Comparison of ENCODE assay signal across 16 cellular contexts in the genomic region with DNA sequence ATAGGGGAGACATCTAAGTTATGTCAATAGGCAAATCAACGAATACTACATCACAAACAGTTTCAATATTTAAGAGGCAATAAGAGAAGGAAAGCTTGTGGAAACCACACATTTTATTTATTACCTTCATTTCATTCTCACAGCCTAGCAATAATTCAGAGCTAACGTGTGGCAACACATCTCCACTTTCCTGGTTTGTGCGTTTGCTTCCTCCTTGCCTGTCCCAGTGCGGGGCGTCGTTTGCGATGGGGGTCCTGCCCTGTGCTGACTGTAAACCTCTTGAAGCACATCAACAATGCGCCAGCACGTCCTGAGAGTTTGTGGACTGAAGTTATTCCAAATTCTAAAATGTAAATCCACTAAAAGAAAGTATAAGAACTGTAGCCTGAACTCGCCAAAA. TPM values are rescaled to one million over a fixed set of nuclear protein-coding genes. Genes with fewer than 3 reads are reported as not detected.
DNase-seq lines count a peak whose midpoint lies in the region; ATAC-seq and TF ChIP-seq lines count a peak whose summit lies in the region.
"Had no signal": no experiment of that assay in that cellular context is flagged by ENCODE, and none has a peak within 500 bp of the region (broad histone marks: within the 10 kb centered on the region; RNA-seq: fewer than 3 reads in every experiment).

No MANE protein-coding gene starts in this region.

- CTCF ChIA-PET in WTC11 (lab: Charles Lee), result interaction anchor here (0.7 to 1.0 kb wide), 2 partner anchors 8 to 115 kb away, joined by 3 to 4 read pairs; no protein-coding TSS in a partner anchor

- H3K9me3 Mint-ChIP-seq in T-helper 1 cell treated with Interleukin-12 subunit alpha and Interleukin-12 subunit beta and Interleukin-4 antibody, amounts not matched to agents 30 μg/mL and 1 μg/mL, for 36 hours, result no peaks in the 10 kb centered on the region
- peaks cover 3% of the 10 kb centered on the region for H3K9me3 Mint-ChIP-seq in WTC11

- H3K4me3 Mint-ChIP-seq in T-helper 1 cell treated with Interleukin-12 subunit alpha and Interleukin-12 subunit beta and Interleukin-4 antibody, amounts not matched to agents 30 μg/mL and 1 μg/mL, for 36 hours, result peak overlapping the region; percentile 19
- no peak overlapping the region for H3K4me3 Mint-ChIP-seq in WTC11

- no peaks in the 10 kb centered on the region for H3K4me1 Mint-ChIP-seq in T-helper 1 cell treated with Interleukin-12 subunit alpha and Interleukin-12 subunit beta and Interleukin-4 antibody, amounts not matched to agents 30 μg/mL and 1 μg/mL, for 36 hours (ENCODE audit: low read depth)
- H3K4me1 Mint-ChIP-seq in WTC11, result peaks cover 12% of the 10 kb centered on the region

- no peak for DNase-seq in T-helper 1 cell
- DNase-seq in COLO668 (lab: John Stamatoyannopoulos, UW; ENCODE audit: unreplicated experiment), result peak; percentile 30
- no peak for DNase-seq in WTC11 (ENCODE audit: low spot score)
- DNase-seq in left kidney (ENCODE audit: low read depth, low spot score), result peak; percentile 18
- DNase-seq in NOMO-1 treated with DMSO at 0.1 percent for 48 hours (lab: John Stamatoyannopoulos, UW; ENCODE audit: unreplicated experiment), result no peak
- DNase-seq: effector memory CD4-positive, alpha-beta T cell; hippocampal formation; IMR-90; NCI-H187; NCI-H526 treated with DMSO at 0.1 percent for 48 hours; posterior cingulate gyrus; stimulated activated CD4-positive, alpha-beta T cell treated with anti-CD3 and anti-CD28 coated beads, Interleukin-2, amount 100 ng/mL, for 48 hours had no signal

- no peaks in the 10 kb centered on the region for H3K27me3 Mint-ChIP-seq in T-helper 1 cell treated with Interleukin-12 subunit alpha and Interleukin-12 subunit beta and Interleukin-4 antibody, amounts not matched to agents 30 μg/mL and 1 μg/mL, for 36 hours (ENCODE audit: low read depth)
- no peaks in the 10 kb centered on the region; the same call in 1 of the 2 replicates for H3K27me3 Mint-ChIP-seq in WTC11 (ENCODE audit: low read depth)

- no peaks in the 10 kb centered on the region for H3K36me3 Mint-ChIP-seq in T-helper 1 cell treated with Interleukin-12 subunit alpha and Interleukin-12 subunit beta and Interleukin-4 antibody, amounts not matched to agents 30 μg/mL and 1 μg/mL, for 36 hours (ENCODE audit: low read depth)
- H3K36me3 Mint-ChIP-seq in WTC11, result no peaks in the 10 kb centered on the region

- POLR2A ChIA-PET in WTC11 (lab: Charles Lee), result no interaction called here

- no peak for TF ChIP-seq CTCF in WTC11 (IDR thresholded peaks at IDR 0.05)

- no peak overlapping the region for H3K27ac Mint-ChIP-seq in T-helper 1 cell treated with Interleukin-12 subunit alpha and Interleukin-12 subunit beta and Interleukin-4 antibody, amounts not matched to agents 30 μg/mL and 1 μg/mL, for 36 hours
- peak overlapping the region; percentile 15; the same call in 1 of the 2 replicates for H3K27ac Mint-ChIP-seq in WTC11

- no peak for ATAC-seq in WTC11
- ATAC-seq in GM21390 (IDR thresholded peaks at IDR 0.05; ENCODE audit: unreplicated experiment), result no peak
- ATAC-seq in HG03025 (IDR thresholded peaks at IDR 0.05; ENCODE audit: low FRiP score, unreplicated experiment), result no peak
- ATAC-seq: Panc1 had no signal

TF ChIP-seq in WTC11, 78 proteins besides CTCF, POLR2A, EP300 and RAD21:
- no peak for TF ChIP-seq E2F5 (CRISPR knock-in tag; IDR thresholded peaks at IDR 0.05)
- no peak for TF ChIP-seq GTF2I (CRISPR knock-in tag; conservative IDR thresholded peaks at IDR 0.05)
- no peak for TF ChIP-seq NFYB (CRISPR knock-in tag; conservative IDR thresholded peaks at IDR 0.05; ENCODE audit: low read depth)
- TF ChIP-seq CREB1 (CRISPR knock-in tag; IDR thresholded peaks at IDR 0.05), result no peak
- TF ChIP-seq, protein P1, sequence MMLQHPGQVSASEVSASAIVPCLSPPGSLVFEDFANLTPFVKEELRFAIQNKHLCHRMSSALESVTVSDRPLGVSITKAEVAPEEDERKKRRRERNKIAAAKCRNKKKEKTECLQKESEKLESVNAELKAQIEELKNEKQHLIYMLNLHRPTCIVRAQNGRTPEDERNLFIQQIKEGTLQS (CRISPR knock-in tag; conservative IDR thresholded peaks at IDR 0.05), result no peak
- TF ChIP-seq SP1 (CRISPR knock-in tag; conservative IDR thresholded peaks at IDR 0.05), result no peak
- no peak for TF ChIP-seq ZNF532 (CRISPR knock-in tag; IDR thresholded peaks at IDR 0.05; ENCODE audit: borderline replicate concordance)
- TF ChIP-seq ERG (CRISPR knock-in tag; IDR thresholded peaks at IDR 0.05), result no peak
- TF ChIP-seq RORB (CRISPR knock-in tag; IDR thresholded peaks at IDR 0.05), result no peak
- no peak for TF ChIP-seq GABPB1 (CRISPR knock-in tag; IDR thresholded peaks at IDR 0.05)
- no peak for TF ChIP-seq CBFB (CRISPR knock-in tag; IDR thresholded peaks at IDR 0.05; ENCODE audit: low read depth)
- TF ChIP-seq SOX15 (CRISPR knock-in tag; IDR thresholded peaks at IDR 0.05), result no peak
- TF ChIP-seq, protein P2, sequence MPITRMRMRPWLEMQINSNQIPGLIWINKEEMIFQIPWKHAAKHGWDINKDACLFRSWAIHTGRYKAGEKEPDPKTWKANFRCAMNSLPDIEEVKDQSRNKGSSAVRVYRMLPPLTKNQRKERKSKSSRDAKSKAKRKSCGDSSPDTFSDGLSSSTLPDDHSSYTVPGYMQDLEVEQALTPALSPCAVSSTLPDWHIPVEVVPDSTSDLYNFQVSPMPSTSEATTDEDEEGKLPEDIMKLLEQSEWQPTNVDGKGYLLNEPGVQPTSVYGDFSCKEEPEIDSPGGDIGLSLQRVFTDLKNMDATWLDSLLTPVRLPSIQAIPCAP (CRISPR knock-in tag; IDR thresholded peaks at IDR 0.05), result no peak
- no peak for TF ChIP-seq NR3C1 (CRISPR knock-in tag; conservative IDR thresholded peaks at IDR 0.05; ENCODE audit: low read depth)
TF ChIP-seq in WTC11: peak in this region for 0.

RNA-seq across cellular contexts. Expression of gene VPS26C, which starts 14.4 kb away (rescaled TPM):
- total RNA-seq in WTC11 (2021), result 55.0 to 62.8 TPM (median 56.7 TPM) in 3 replicates

Comparison
In these comparisons a context has a peak if more than half of its experiments do, and no peak if none do; other contexts are left out.
1. DNase-seq: peak in COLO668 (single experiment) and left kidney (single experiment); none in T-helper 1 cell (0 of 5), WTC11 (single experiment) and NOMO-1 treated with DMSO at 0.1 percent for 48 hours (single experiment).